ENCODE assay signal across 1 cellular context in genomic region chr15:55237219-55238130, GRCh38.
TF ChIP-seq lines count a peak whose summit lies in the region.

No MANE protein-coding gene starts in this region.

TF ChIP-seq in K562, 482 proteins besides CTCF, POLR2A, EP300 and RAD21 (continued from another document and continues in another):
- TF ChIP-seq ZBTB40 (IDR thresholded peaks at IDR 0.05), result no peak
- TF ChIP-seq ZBTB40 (CRISPR knock-in tag; IDR thresholded peaks at IDR 0.05), result no peak
- peak; percentile 66 for TF ChIP-seq PKNOX1 (IDR thresholded peaks at IDR 0.05)
- TF ChIP-seq ARID1B (IDR thresholded peaks at IDR 0.05), result peak; percentile 97
- peak; percentile 54; the same call in 1 of the 2 replicates for TF ChIP-seq MBD2 (IDR thresholded peaks at IDR 0.05; ENCODE audit: borderline replicate concordance, low read depth)
- 0 out of 4 replicates have a peak, but pooled peaks of 1 of the 2 experiments have one; percentile 25 for TF ChIP-seq ZNF639 (CRISPR knock-in tag; conservative IDR thresholded peaks at IDR 0.05 in 1 of 2, IDR thresholded peaks at IDR 0.05 in 1 of 2)
- no peak; the same call in 1 of the 2 replicates for TF ChIP-seq GATAD2B (IDR thresholded peaks at IDR 0.05; ENCODE audit: borderline replicate concordance)
- TF ChIP-seq ZBTB9 (CRISPR knock-in tag; IDR thresholded peaks at IDR 0.05), result no peak
- no peak for TF ChIP-seq DMBX1 (CRISPR knock-in tag; IDR thresholded peaks at IDR 0.05; ENCODE audit: borderline replicate concordance)
- TF ChIP-seq CREBBP (IDR thresholded peaks at IDR 0.05; ENCODE audit: low read depth, low read length), result no peak
- no peak for TF ChIP-seq DDX20 (tag; IDR thresholded peaks at IDR 0.05; ENCODE audit: low read depth)
- no peak for TF ChIP-seq XRCC5 (IDR thresholded peaks at IDR 0.05; ENCODE audit: low read depth, low read length)
- TF ChIP-seq ADNP (tag; IDR thresholded peaks at IDR 0.05), result no peak
- no peak for TF ChIP-seq SAP30 (IDR thresholded peaks at IDR 0.05; ENCODE audit: borderline replicate concordance, insufficient read depth, low read depth, low read length, poor library complexity, severe bottlenecking)
- no peak for TF ChIP-seq U2AF1 (optimal IDR thresholded peaks at IDR 0.05; ENCODE audit: low read depth, low read length)
- TF ChIP-seq CUX1 (CRISPR knock-in tag; IDR thresholded peaks at IDR 0.05), result no peak
- no peak for TF ChIP-seq GABPB1 (CRISPR knock-in tag; IDR thresholded peaks at IDR 0.05)
- no peak for TF ChIP-seq MEF2A (IDR thresholded peaks at IDR 0.05; ENCODE audit: control insufficient read depth, low read depth, low read length)
- TF ChIP-seq HSF4 (CRISPR knock-in tag; IDR thresholded peaks at IDR 0.05; ENCODE audit: borderline replicate concordance), result no peak
- TF ChIP-seq ATF3 (IDR thresholded peaks at IDR 0.05), result peak; percentile 98
- TF ChIP-seq ATF3 (CRISPR knock-in tag; conservative IDR thresholded peaks at IDR 0.05), result 0 out of 2 replicates have a peak, but pooled peaks have one; percentile 32
- TF ChIP-seq SIN3A (IDR thresholded peaks at IDR 0.05; ENCODE audit: borderline replicate concordance in 2 of 2, control insufficient read depth in 1 of 2, low read depth in 2 of 2, low read length in 2 of 2), result no peak
- TF ChIP-seq EHMT2 (IDR thresholded peaks at IDR 0.05), result no peak
- peak; percentile 1 for TF ChIP-seq FOS (IDR thresholded peaks at IDR 0.05; ENCODE audit: extremely low read depth, insufficient read length)
- TF ChIP-seq HDAC8 (tag; IDR thresholded peaks at IDR 0.05), result no peak
- TF ChIP-seq TSHZ1 (CRISPR knock-in tag; IDR thresholded peaks at IDR 0.05), result no peak
- peak; percentile 77 for TF ChIP-seq C11orf30 (IDR thresholded peaks at IDR 0.05; ENCODE audit: low read depth)
- no peak for TF ChIP-seq ZBTB5 (IDR thresholded peaks at IDR 0.05)
- TF ChIP-seq RBM25 (IDR thresholded peaks at IDR 0.05; ENCODE audit: low read depth, low read length, severe bottlenecking), result no peak
- peak; percentile 56 for TF ChIP-seq HDAC3 (IDR thresholded peaks at IDR 0.05; ENCODE audit: borderline replicate concordance, partially characterized antibody)
- no peak for TF ChIP-seq SRSF3 (IDR thresholded peaks at IDR 0.05; ENCODE audit: insufficient read depth, low read length)
